In genomic region chr2:144748443-144748842, GRCh38 we compare ENCODE assay signal across 27 cellular contexts.
"Had no signal": no experiment of that assay in that cellular context is flagged by ENCODE, and none has a peak within 500 bp of the region (broad histone marks: within the 10 kb centered on the region; RNA-seq: fewer than 3 reads in every experiment).

No MANE protein-coding gene starts in this region.

- H3K4me3 ChIP-seq: neural progenitor cell, ovary, psoas muscle, right lobe of liver, sigmoid colon, stomach, thoracic aorta, thyroid gland, tibial nerve, upper lobe of left lung, vagina had no signal

- H3K9me3 ChIP-seq: ovary, right lobe of liver, thyroid gland had no signal

- H3K27ac Mint-ChIP-seq: nephron; neural progenitor cell; progenitor cell of endocrine pancreas; stimulated activated effector memory CD8-positive, alpha-beta T cell treated with anti-CD3 and anti-CD28 coated beads, Interleukin-12 subunit alpha, Interleukin-12 subunit beta, amount 100 ng/mL, for 72 hours; stimulated activated naive B cell treated with anti-CD40 and anti-IgM and Interleukin-4, amounts not matched to agents 10 μg/mL and 1 μg/mL and 100 μg/mL, for 72 hours; stimulated activated naive CD8-positive, alpha-beta T cell treated with anti-CD3 and anti-CD28 coated beads, Interleukin-15, Interleukin-2, amounts not matched to agents 100 ng/mL and 50 ng/mL, for 24 hours had no signal

- H3K4me1 ChIP-seq: neural progenitor cell, parathyroid adenoma, psoas muscle, right lobe of liver, sigmoid colon, stomach, thyroid gland, upper lobe of left lung, vagina had no signal

- H3K9ac ChIP-seq: neural progenitor cell, parathyroid adenoma had no signal

- H3K4me3 Mint-ChIP-seq: nephron; neural progenitor cell; stimulated activated effector memory CD8-positive, alpha-beta T cell treated with anti-CD3 and anti-CD28 coated beads, Interleukin-12 subunit alpha, Interleukin-12 subunit beta, amount 100 ng/mL, for 72 hours; stimulated activated naive B cell treated with anti-CD40 and anti-IgM and Interleukin-4, amounts not matched to agents 10 μg/mL and 1 μg/mL and 100 μg/mL, for 72 hours; stimulated activated naive CD8-positive, alpha-beta T cell treated with anti-CD3 and anti-CD28 coated beads, Interleukin-15, Interleukin-2, amounts not matched to agents 100 ng/mL and 50 ng/mL, for 24 hours had no signal

- H3K4me1 Mint-ChIP-seq: neural progenitor cell; stimulated activated effector memory CD8-positive, alpha-beta T cell treated with anti-CD3 and anti-CD28 coated beads, Interleukin-12 subunit alpha, Interleukin-12 subunit beta, amount 100 ng/mL, for 72 hours; stimulated activated naive B cell treated with anti-CD40 and anti-IgM and Interleukin-4, amounts not matched to agents 10 μg/mL and 1 μg/mL and 100 μg/mL, for 72 hours had no signal

- ATAC-seq: psoas muscle; right cardiac atrium; right lobe of liver; stimulated activated effector memory CD8-positive, alpha-beta T cell treated with anti-CD3 and anti-CD28 coated beads, Interleukin-12 subunit alpha, Interleukin-12 subunit beta, amount 100 ng/mL, for 72 hours; stimulated activated naive B cell treated with anti-CD40 and anti-IgM and Interleukin-4, amounts not matched to agents 10 μg/mL and 1 μg/mL and 100 μg/mL, for 72 hours had no signal

- H2AFZ ChIP-seq: neural progenitor cell, parathyroid adenoma had no signal

- H3K36me3 Mint-ChIP-seq: stimulated activated effector memory CD8-positive, alpha-beta T cell treated with anti-CD3 and anti-CD28 coated beads, Interleukin-12 subunit alpha, Interleukin-12 subunit beta, amount 100 ng/mL, for 72 hours had no signal

- H3K27me3 Mint-ChIP-seq: progenitor cell of endocrine pancreas; stimulated activated naive CD8-positive, alpha-beta T cell treated with anti-CD3 and anti-CD28 coated beads, Interleukin-15, Interleukin-2, amounts not matched to agents 100 ng/mL and 50 ng/mL, for 24 hours had no signal

- H3K27ac ChIP-seq: neural progenitor cell, ovary, parathyroid adenoma, psoas muscle, right lobe of liver, sigmoid colon, stomach, thoracic aorta, thyroid gland, tibial nerve, upper lobe of left lung, vagina had no signal

- H3K79me2 ChIP-seq: parathyroid adenoma had no signal

- H3K27me3 ChIP-seq: neural progenitor cell, ovary, right lobe of liver, sigmoid colon, stomach, thyroid gland, tibial nerve, upper lobe of left lung, vagina had no signal

- H3K36me3 ChIP-seq: neural progenitor cell, ovary, right lobe of liver, sigmoid colon, stomach, thoracic aorta, thyroid gland, tibial nerve, upper lobe of left lung had no signal

- H3K4me2 ChIP-seq: neural progenitor cell had no signal

- DNase-seq: occipital lobe; ovary; posterior cingulate gyrus; psoas muscle; right cardiac atrium; right lobe of liver; sigmoid colon; small intestine; stimulated activated CD4-positive, alpha-beta T cell treated with anti-CD3 and anti-CD28 coated beads, Interleukin-15, amount 100 ng/mL, for 24 hours; stimulated activated CD4-positive, alpha-beta T cell treated with anti-CD3 and anti-CD28 coated beads, Interleukin-2, amount 100 ng/mL, for 24 hours; stimulated activated CD4-positive, alpha-beta T cell treated with anti-CD3 and anti-CD28 coated beads, Interleukin-2, amount 100 ng/mL, for 48 hours; stimulated activated CD4-positive, alpha-beta T cell treated with anti-CD3 and anti-CD28 coated beads, Interleukin-4, amount 100 ng/mL, for 24 hours; stimulated activated naive B cell treated with anti-CD40 and anti-IgM and Interleukin-4, amounts not matched to agents 10 μg/mL and 1 μg/mL and 100 μg/mL, for 72 hours; stimulated activated naive CD4-positive, alpha-beta T cell treated with Interleukin-2 at 50 U/mL for 16 hours; stomach; thyroid gland; trophoblast cell; upper lobe of left lung had no signal
